14 cellular contexts compared by ENCODE assay signal in the genomic region with DNA sequence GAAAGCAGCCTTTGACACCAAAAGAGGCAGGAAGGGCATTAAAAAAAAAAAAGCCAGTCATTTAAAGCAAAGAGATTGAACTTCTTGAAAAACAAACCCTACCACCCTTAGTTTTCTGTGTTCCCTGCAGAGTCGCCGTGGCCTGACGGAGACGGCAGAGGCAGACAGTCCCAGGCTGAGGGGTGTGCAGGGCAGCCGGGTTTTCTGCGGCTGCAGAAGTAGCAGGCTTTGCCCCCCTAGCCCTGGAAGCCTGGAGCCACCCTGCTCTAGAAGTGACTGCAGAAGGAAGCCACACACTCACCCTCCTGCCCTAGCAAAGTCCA. TPM values are rescaled to one million over a fixed set of nuclear protein-coding genes. Genes with fewer than 3 reads are reported as not detected.
DNase-seq lines count a peak whose midpoint lies in the region; TF ChIP-seq lines count a peak whose summit lies in the region.
"Had no signal": no experiment of that assay in that cellular context is flagged by ENCODE, and none has a peak within 500 bp of the region (broad histone marks: within the 10 kb centered on the region; RNA-seq: fewer than 3 reads in every experiment).

No MANE protein-coding gene starts in this region.

- H3K4me3 ChIP-seq in BLaER1 (peak overlapping the region; percentile 83), GM12864 (ENCODE audit: low read depth, low read length) (peak overlapping the region; percentile 93), muscle layer of duodenum (ENCODE audit: low read depth in 1 of 2, low read length in 2 of 2) (peak overlapping the region in 1 of 2 donors; percentile 62), GM23248 (no peak overlapping the region)

- H3K27me3 Mint-ChIP-seq in activated T-helper 2 cell treated with anti-CD3 and anti-CD28 coated beads, Interferon-gamma antibody, Interleukin-2, Interleukin-4, amounts not matched to agents 10 μg/mL and 5 μg/mL and 100 μg/mL, durations not matched to agents 14 hours and 24 hours and 36 hours (ENCODE audit: low read depth) = no peaks in the 10 kb centered on the region

- H3K9me3 Mint-ChIP-seq in activated T-helper 2 cell treated with anti-CD3 and anti-CD28 coated beads, Interferon-gamma antibody, Interleukin-2, Interleukin-4, amounts not matched to agents 10 μg/mL and 5 μg/mL and 100 μg/mL, durations not matched to agents 14 hours and 24 hours and 36 hours = no peaks in the 10 kb centered on the region

- H3K36me3 Mint-ChIP-seq in activated T-helper 2 cell treated with anti-CD3 and anti-CD28 coated beads, Interferon-gamma antibody, Interleukin-2, Interleukin-4, amounts not matched to agents 10 μg/mL and 5 μg/mL and 100 μg/mL, durations not matched to agents 14 hours and 24 hours and 36 hours (ENCODE audit: low read depth) = peaks cover 47% of the 10 kb centered on the region

- H3K9me2 ChIP-seq in GM23248 (ENCODE audit: insufficient read depth) = no peaks in the 10 kb centered on the region

- peaks cover 11% of the 10 kb centered on the region; the same call in 1 of the 2 replicates for H3K9me3 ChIP-seq in BLaER1
- H3K9me3 ChIP-seq in muscle layer of duodenum (ENCODE audit: control insufficient read depth in 1 of 2, low read length in 2 of 2) = no peaks in the 10 kb centered on the region
- H3K9me3 ChIP-seq in GM23248 (ENCODE audit: low read depth) = no peaks in the 10 kb centered on the region
- H3K9me3 ChIP-seq: right atrium auricular region had no signal

- H3K4me2 ChIP-seq in BLaER1 = peak overlapping the region; percentile 98
- no peak overlapping the region for H3K4me2 ChIP-seq in GM23248 (ENCODE audit: unreplicated experiment)

- H3K9ac ChIP-seq in BLaER1 (peak overlapping the region; percentile 89), GM23248 (no peak overlapping the region)

- H3K4me1 Mint-ChIP-seq in activated T-helper 2 cell treated with anti-CD3 and anti-CD28 coated beads, Interferon-gamma antibody, Interleukin-2, Interleukin-4, amounts not matched to agents 10 μg/mL and 5 μg/mL and 100 μg/mL, durations not matched to agents 14 hours and 24 hours and 36 hours (ENCODE audit: low read depth) = peaks cover 45% of the 10 kb centered on the region

- H3K36me3 ChIP-seq in BLaER1 (peaks cover 57% of the 10 kb centered on the region), muscle layer of duodenum (ENCODE audit: control insufficient read depth in 1 of 2, insufficient read depth in 2 of 2, low read length in 2 of 2) (no peaks in the 10 kb centered on the region), GM23248 (ENCODE audit: low read depth) (no peaks in the 10 kb centered on the region)
- H3K36me3 ChIP-seq: right atrium auricular region had no signal

- H4K20me1 ChIP-seq in BLaER1 = peaks cover 68% of the 10 kb centered on the region
- no peaks in the 10 kb centered on the region for H4K20me1 ChIP-seq in GM23248 (ENCODE audit: insufficient read depth)

- H3K4me3 Mint-ChIP-seq in activated T-helper 2 cell treated with anti-CD3 and anti-CD28 coated beads, Interferon-gamma antibody, Interleukin-2, Interleukin-4, amounts not matched to agents 10 μg/mL and 5 μg/mL and 100 μg/mL, durations not matched to agents 14 hours and 24 hours and 36 hours (ENCODE audit: low read depth) = peak overlapping the region; percentile 91

- H3K27me3 ChIP-seq in BLaER1 = no peaks in the 10 kb centered on the region
- no peaks in the 10 kb centered on the region for H3K27me3 ChIP-seq in muscle layer of duodenum (ENCODE audit: low read depth, low read length)
- H3K27me3 ChIP-seq in GM23248 (replicated peaks; ENCODE audit: insufficient read depth) = no peaks in the 10 kb centered on the region
- H3K27me3 ChIP-seq: right atrium auricular region had no signal

- WGBS in GM23248 (ENCODE audit: low coverage in 1 of 2, low lambda C conversion rate in 2 of 2, missing lambda C conversion rate in 2 of 2), 2 experiments = 85 to 93% methylated on average over 6 of the region's 6 CpGs

- intact Hi-C loops in activated T-helper 2 cell treated with anti-CD3 and anti-CD28 coated beads, Interferon-gamma antibody, Interleukin-2, Interleukin-4, amounts not matched to agents 10 μg/mL and 5 μg/mL and 100 μg/mL, durations not matched to agents 14 hours and 24 hours and 36 hours (cut with micrococcal nuclease) = loop anchor here (5.0 to 10.0 kb wide), 3 partner anchors 168 to 366 kb away; a partner anchor contains a TSS

- peaks cover 6% of the 10 kb centered on the region; the same call in 1 of the 2 replicates for H3F3A ChIP-seq in GM23248 (ENCODE audit: insufficient read depth)

- DNase-seq in GM12864 (ENCODE audit: low read depth) (no peak), GM23248 (no peak), GM13977 (ENCODE audit: low spot score) (no peak), GM20000 (ENCODE audit: low spot score) (no peak), MV-4-11 (lab: John Stamatoyannopoulos, UW) (no peak)
- DNase-seq in activated T-helper 2 cell treated with anti-CD3 and anti-CD28 coated beads, Interferon-gamma antibody, Interleukin-2, Interleukin-4, amounts not matched to agents 10 μg/mL and 5 μg/mL and 100 μg/mL, durations not matched to agents 14 hours and 24 hours and 36 hours (ENCODE audit: low spot score) = no peak
- DNase-seq: effector CD4-positive, alpha-beta T cell; mesenchymal stem cell had no signal

- H3K27ac Mint-ChIP-seq in activated T-helper 2 cell treated with anti-CD3 and anti-CD28 coated beads, Interferon-gamma antibody, Interleukin-2, Interleukin-4, amounts not matched to agents 10 μg/mL and 5 μg/mL and 100 μg/mL, durations not matched to agents 14 hours and 24 hours and 36 hours = no peak overlapping the region

- H3K4me1 ChIP-seq in BLaER1 = peaks cover 66% of the 10 kb centered on the region
- H3K4me1 ChIP-seq in muscle layer of duodenum (ENCODE audit: control insufficient read depth in 1 of 2, insufficient read depth in 2 of 2, low read length in 2 of 2) = peaks cover 0 to 16% of the 10 kb centered on the region in 2 donors
- H3K4me1 ChIP-seq in GM23248 (ENCODE audit: insufficient read depth) = no peaks in the 10 kb centered on the region

- in situ Hi-C loops in GM23248 (cut with MboI) = no loop called here
- in situ Hi-C loops in GM13977 (cut with MboI; ENCODE audit: low pct_unique_long_range_greater_than_20kb, low sequenced_read_pairs, unreplicated experiment) = no loop called here

- H3K27ac ChIP-seq in BLaER1 = peak overlapping the region; percentile 96; the same call in 1 of the 2 replicates
- H3K27ac ChIP-seq in muscle layer of duodenum (ENCODE audit: low read length) = peak overlapping the region; percentile 34
- no peak overlapping the region for H3K27ac ChIP-seq in GM23248
- H3K27ac ChIP-seq: C4-2B had no signal

- H3K79me2 ChIP-seq in GM23248 (ENCODE audit: insufficient read depth) = no peaks in the 10 kb centered on the region

- H2AFZ ChIP-seq in GM23248 = no peak overlapping the region

- TF ChIP-seq CTCF in GM12864 (IDR thresholded peaks at IDR 0.05; ENCODE audit: low read depth, low read length, missing control alignments) (no peak), GM13977 (IDR thresholded peaks at IDR 0.05; ENCODE audit: extremely low read depth, insufficient read depth, missing control alignments) (no peak), GM20000 (IDR thresholded peaks at IDR 0.05; ENCODE audit: extremely low read depth, missing control alignments) (no peak)

RNA-seq across cellular contexts. Expression of a gene that starts 2.8 kb away (rescaled TPM):
- total RNA-seq in activated T-helper 2 cell treated with anti-CD3 and anti-CD28 coated beads, Interferon-gamma antibody, Interleukin-2, Interleukin-4, amounts not matched to agents 10 μg/mL and 5 μg/mL and 100 μg/mL, durations not matched to agents 14 hours and 24 hours and 36 hours = 58.5 and 62.3 TPM in 2 replicates
- total RNA-seq in GM23248 (2014; rRNA removed; shearing (Covaris generic)) = not detected in 2 replicates
- polyA plus RNA-seq in GM23248 (2016; fragmentation: Nextera tagmentation; extraction: Ambion mirVana) = 0.13 and 0.23 TPM in 2 replicates

RNA-seq across cellular contexts. Expression of a gene that starts 30.4 kb away (rescaled TPM):
- total RNA-seq in activated T-helper 2 cell treated with anti-CD3 and anti-CD28 coated beads, Interferon-gamma antibody, Interleukin-2, Interleukin-4, amounts not matched to agents 10 μg/mL and 5 μg/mL and 100 μg/mL, durations not matched to agents 14 hours and 24 hours and 36 hours = not detected in 2 replicates
- not detected in 2 replicates for total RNA-seq in GM23248 (2014; rRNA removed; shearing (Covaris generic))
- not detected in 2 replicates for polyA plus RNA-seq in GM23248 (2016; fragmentation: Nextera tagmentation; extraction: Ambion mirVana)
- total RNA-seq: LHCN-M2, right atrium auricular region had no signal
- polyA plus RNA-seq: adipose tissue had no signal

RNA-seq across cellular contexts. Expression of a gene that starts 49.9 kb away (rescaled TPM):
- total RNA-seq in activated T-helper 2 cell treated with anti-CD3 and anti-CD28 coated beads, Interferon-gamma antibody, Interleukin-2, Interleukin-4, amounts not matched to agents 10 μg/mL and 5 μg/mL and 100 μg/mL, durations not matched to agents 14 hours and 24 hours and 36 hours = 1.7 and 2.5 TPM in 2 replicates
- total RNA-seq in GM23248 (2014; rRNA removed; shearing (Covaris generic)) = 0.43 TPM in 1 of 2 replicates, not detected in the other
- polyA plus RNA-seq in GM23248 (2016; fragmentation: Nextera tagmentation; extraction: Ambion mirVana) = 0.35 TPM in 1 of 2 replicates, not detected in the other

Comparison
In these comparisons a context has a peak if more than half of its experiments do, and no peak if none do; other contexts are left out.
1. RNA of a gene that starts 2.8 kb away (total RNA-seq): 58.5 to 62.3 TPM in activated T-helper 2 cell treated with anti-CD3 and anti-CD28 coated beads, Interferon-gamma antibody, Interleukin-2, Interleukin-4, amounts not matched to agents 10 μg/mL and 5 μg/mL and 100 μg/mL, durations not matched to agents 14 hours and 24 hours and 36 hours; not detected in GM23248; every median in the first group is over 10 times any median in the second.